In the genomic region with DNA sequence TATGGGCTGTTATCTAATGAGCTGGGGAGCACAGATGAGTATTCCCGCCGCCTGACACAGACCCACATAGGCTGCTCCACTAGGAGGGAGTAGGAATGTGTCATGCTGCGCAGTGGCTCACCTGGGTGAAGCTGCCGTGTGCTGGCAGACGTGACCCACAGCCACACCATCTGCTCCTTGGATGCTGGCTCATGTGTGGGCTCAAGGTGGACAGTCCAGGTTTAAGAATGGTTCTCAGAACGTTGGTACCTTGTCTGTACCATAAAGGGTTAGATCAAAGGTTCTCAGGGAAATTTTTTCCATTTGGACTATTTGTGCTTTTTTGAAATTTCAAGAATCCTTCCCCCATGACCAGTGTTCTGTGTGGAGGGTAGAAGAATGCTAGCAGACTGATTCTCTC, we compare ENCODE assay signal across 19 cellular contexts.
DNase-seq lines count a peak whose midpoint lies in the region; ATAC-seq and TF ChIP-seq lines count a peak whose summit lies in the region.
"Had no signal": no experiment of that assay in that cellular context is flagged by ENCODE, and none has a peak within 500 bp of the region (broad histone marks: within the 10 kb centered on the region; RNA-seq: fewer than 3 reads in every experiment).

No MANE protein-coding gene starts in this region.

- DNase-seq in WERI-Rb-1 (peak; percentile 21), cerebellum (ENCODE audit: low spot score) (peak; percentile 17), islet precursor cell (peak; percentile 37), DMS 273 treated with DMSO at 0.1 percent for 48 hours (lab: John Stamatoyannopoulos, UW) (no peak)
- DNase-seq in effector memory CD4-positive, alpha-beta T cell = no peak
- DNase-seq: 8988T; ACHN; BE2C; C1 segment of cervical spinal cord; CD4-positive, alpha-beta memory T cell; CD4-positive, CD25-positive, alpha-beta regulatory T cell; CD8-positive, alpha-beta memory T cell; COR-L47; DMS79 treated with DMSO at 0.1 percent for 48 hours; GDM1 had no signal

- ATAC-seq in GM21786 (IDR thresholded peaks at IDR 0.05; ENCODE audit: unreplicated experiment) = no peak
- no peak for ATAC-seq in GM18498 (IDR thresholded peaks at IDR 0.05; ENCODE audit: unreplicated experiment)
- ATAC-seq: GM12878 had no signal

- no peaks in the 10 kb centered on the region for H3K36me3 ChIP-seq in WERI-Rb-1
- H3K36me3 ChIP-seq in effector memory CD4-positive, alpha-beta T cell (ENCODE audit: control insufficient read depth, insufficient read depth, low read length) = no peaks in the 10 kb centered on the region
- H3K36me3 ChIP-seq: BE2C, BLaER1 had no signal

- TF ChIP-seq CTCF in WERI-Rb-1 (IDR thresholded peaks at IDR 0.05; ENCODE audit: low read depth, low read length) = no peak

- no peaks in the 10 kb centered on the region for H3K4me1 ChIP-seq in effector memory CD4-positive, alpha-beta T cell (ENCODE audit: control insufficient read depth, insufficient read depth, low read length, poor library complexity, severe bottlenecking)
- H3K4me1 ChIP-seq: BLaER1 had no signal

- no peak overlapping the region for H3K27ac ChIP-seq in WERI-Rb-1
- H3K27ac ChIP-seq in effector memory CD4-positive, alpha-beta T cell (ENCODE audit: insufficient read depth, low read length, poor library complexity, severe bottlenecking) = no peak overlapping the region
- H3K27ac ChIP-seq: BLaER1 had no signal

- no peaks in the 10 kb centered on the region for H3K9me3 ChIP-seq in WERI-Rb-1 (ENCODE audit: severe bottlenecking)
- no peaks in the 10 kb centered on the region for H3K9me3 ChIP-seq in effector memory CD4-positive, alpha-beta T cell (ENCODE audit: control insufficient read depth, low read length)
- H3K9me3 ChIP-seq: BE2C, BLaER1 had no signal

- no peak overlapping the region for H3K4me3 ChIP-seq in WERI-Rb-1 (ENCODE audit: low read depth, low read length)
- no peak overlapping the region for H3K4me3 ChIP-seq in effector memory CD4-positive, alpha-beta T cell (ENCODE audit: insufficient read depth, low read depth, low read length, poor library complexity, severe bottlenecking)
- H3K4me3 ChIP-seq: BLaER1, GM12878 had no signal

- H3K27me3 ChIP-seq in WERI-Rb-1 (ENCODE audit: insufficient read depth, low read depth, severe bottlenecking) = no peaks in the 10 kb centered on the region
- no peaks in the 10 kb centered on the region for H3K27me3 ChIP-seq in effector memory CD4-positive, alpha-beta T cell (replicated peaks; ENCODE audit: control insufficient read depth, insufficient read depth, low read length, poor library complexity, severe bottlenecking)
- H3K27me3 ChIP-seq: BE2C, BLaER1 had no signal

Comparison
In these comparisons a context has a peak if more than half of its experiments do, and no peak if none do; other contexts are left out.
1. DNase-seq: peak in WERI-Rb-1 (single experiment), cerebellum (single experiment) and islet precursor cell (single experiment); none in effector memory CD4-positive, alpha-beta T cell (0 of 3) and DMS 273 treated with DMSO at 0.1 percent for 48 hours (single experiment).